Comparison of ENCODE assay signal across 10 cellular contexts in genomic region chr16:85522842-85523601, GRCh38.
DNase-seq lines count a peak whose midpoint lies in the region; ATAC-seq and TF ChIP-seq lines count a peak whose summit lies in the region.
"Had no signal": no experiment of that assay in that cellular context is flagged by ENCODE, and none has a peak within 500 bp of the region (broad histone marks: within the 10 kb centered on the region; RNA-seq: fewer than 3 reads in every experiment).

No MANE protein-coding gene starts in this region.

- DNase-seq in Calu3 = no peak
- DNase-seq in LNCaP clone FGC (ENCODE audit: low read depth) = peak; percentile 83
- DNase-seq in cardiac fibroblast (ENCODE audit: low read depth in 2 of 2) = peak; percentile 28 to 80
- DNase-seq in nephron progenitor cell = peak; percentile 42
- DNase-seq in dedifferentiated amniotic fluid mesenchymal stem cell (ENCODE audit: extremely low spot score) = no peak

- CTCF ChIA-PET in Calu3 (lab: Charles Lee) = interaction anchor here (0.7 to 1.6 kb wide), 2 partner anchors 8 to 9 kb away, joined by 3 to 7 read pairs; no protein-coding TSS in a partner anchor

- H3K4me1 Mint-ChIP-seq in Calu3 (ENCODE audit: low read depth, unreplicated experiment) = peaks cover 36% of the 10 kb centered on the region
- peaks cover 76% of the 10 kb centered on the region for H3K4me1 Mint-ChIP-seq in nephron progenitor cell

- H3K4me3 Mint-ChIP-seq in Calu3 (ENCODE audit: low read depth, unreplicated experiment) (peak overlapping the region; percentile 16), nephron progenitor cell (peak overlapping the region; percentile 53)
- H3K4me3 Mint-ChIP-seq: stimulated activated naive CD8-positive, alpha-beta T cell treated with anti-CD3 and anti-CD28 coated beads, Interleukin-15, Interleukin-2, amounts not matched to agents 100 ng/mL and 50 ng/mL, for 24 hours had no signal

- H3K4me3 ChIP-seq in LNCaP clone FGC (ENCODE audit: low read depth, low read length) = no peak overlapping the region
- H3K4me3 ChIP-seq in cardiac fibroblast (replicated peaks in 1 of 2; ENCODE audit: low read depth in 2 of 2, low read length in 2 of 2) = no peak overlapping the region
- H3K4me3 ChIP-seq: psoas muscle had no signal

- H3K36me3 Mint-ChIP-seq in Calu3 (ENCODE audit: insufficient read depth, unreplicated experiment) (peaks cover 8% of the 10 kb centered on the region), nephron progenitor cell (ENCODE audit: low read depth) (peaks cover 12% of the 10 kb centered on the region)

- BruUV-seq in Calu3 (replicated peaks; lab: Mats Ljungman, UMichigan) = no TSS peak

- ATAC-seq in GM21515 (IDR thresholded peaks at IDR 0.05; ENCODE audit: unreplicated experiment) (no peak), GM19397 (IDR thresholded peaks at IDR 0.05; ENCODE audit: unreplicated experiment) (no peak), HG03095 (IDR thresholded peaks at IDR 0.05; ENCODE audit: unreplicated experiment) (no peak)

- no peaks in the 10 kb centered on the region for H3K27me3 Mint-ChIP-seq in Calu3 (ENCODE audit: unreplicated experiment)
- peaks cover 29% of the 10 kb centered on the region for H3K27me3 Mint-ChIP-seq in nephron progenitor cell (ENCODE audit: low read depth, poor library complexity)
- H3K27me3 Mint-ChIP-seq: stimulated activated naive CD8-positive, alpha-beta T cell treated with anti-CD3 and anti-CD28 coated beads, Interleukin-15, Interleukin-2, amounts not matched to agents 100 ng/mL and 50 ng/mL, for 24 hours had no signal

- intact Hi-C loops in Calu3 (cut with micrococcal nuclease; ENCODE audit: unreplicated experiment) = no loop called here

- TF ChIP-seq CTCF in Calu3 (IDR thresholded peaks at IDR 0.05; ENCODE audit: unreplicated experiment) = no peak
- TF ChIP-seq CTCF in LNCaP clone FGC (IDR thresholded peaks at IDR 0.05; ENCODE audit: control insufficient read depth, extremely low read depth, insufficient read depth) = no peak
- TF ChIP-seq CTCF in cardiac fibroblast (IDR thresholded peaks at IDR 0.05; ENCODE audit: low read depth, low read length) = no peak
- no peak for TF ChIP-seq CTCF in nephron progenitor cell (IDR thresholded peaks at IDR 0.05)

- H3K9me3 Mint-ChIP-seq in Calu3 (ENCODE audit: low read depth, unreplicated experiment) (peaks cover 8% of the 10 kb centered on the region), nephron progenitor cell (peaks cover 9% of the 10 kb centered on the region)
- H3K9me3 Mint-ChIP-seq: stimulated activated naive CD8-positive, alpha-beta T cell treated with anti-CD3 and anti-CD28 coated beads, Interleukin-15, Interleukin-2, amounts not matched to agents 100 ng/mL and 50 ng/mL, for 24 hours had no signal

- peak overlapping the region; percentile 29 for H3K27ac Mint-ChIP-seq in Calu3 (ENCODE audit: unreplicated experiment)
- peak overlapping the region; percentile 76 for H3K27ac Mint-ChIP-seq in nephron progenitor cell
- H3K27ac Mint-ChIP-seq: stimulated activated naive CD8-positive, alpha-beta T cell treated with anti-CD3 and anti-CD28 coated beads, Interleukin-15, Interleukin-2, amounts not matched to agents 100 ng/mL and 50 ng/mL, for 24 hours had no signal

Comparison
In these comparisons a context has a peak if more than half of its experiments do, and no peak if none do; other contexts are left out.
1. DNase-seq: peak in LNCaP clone FGC (single experiment), cardiac fibroblast (2 of 2) and nephron progenitor cell (single experiment); none in Calu3 (single experiment) and dedifferentiated amniotic fluid mesenchymal stem cell (single experiment).